1 cellular context compared by ENCODE assay signal in genomic region chr10:49539320-49539885, GRCh38.
A peak's percentile ranks its signal among the peaks of the same experiment; 100 is the strongest.
TF ChIP-seq lines count a peak whose summit lies in the region.

No MANE protein-coding gene starts in this region.

TF ChIP-seq in HepG2, 621 proteins besides CTCF, POLR2A, EP300 and RAD21 (continued from another document and continues in another):
- TF ChIP-seq REPIN1 (CRISPR knock-in tag; IDR thresholded peaks at IDR 0.05; ENCODE audit: borderline replicate concordance, low read depth): 0 out of 2 replicates have a peak, but pooled peaks have one; percentile 12
- TF ChIP-seq DZIP1 (CRISPR knock-in tag; IDR thresholded peaks at IDR 0.05): no peak
- 0 out of 2 replicates have a peak, but pooled peaks have one; percentile 55 for TF ChIP-seq MYPOP (CRISPR knock-in tag; IDR thresholded peaks at IDR 0.05)
- no peak for TF ChIP-seq PREB (CRISPR knock-in tag; IDR thresholded peaks at IDR 0.05)
- no peak for TF ChIP-seq ZFY (CRISPR knock-in tag; IDR thresholded peaks at IDR 0.05)
- TF ChIP-seq ZNF431 (CRISPR knock-in tag; IDR thresholded peaks at IDR 0.05; ENCODE audit: borderline replicate concordance, low read depth): 0 out of 2 replicates have a peak, but pooled peaks have one; percentile 35
- TF ChIP-seq, protein P1, sequence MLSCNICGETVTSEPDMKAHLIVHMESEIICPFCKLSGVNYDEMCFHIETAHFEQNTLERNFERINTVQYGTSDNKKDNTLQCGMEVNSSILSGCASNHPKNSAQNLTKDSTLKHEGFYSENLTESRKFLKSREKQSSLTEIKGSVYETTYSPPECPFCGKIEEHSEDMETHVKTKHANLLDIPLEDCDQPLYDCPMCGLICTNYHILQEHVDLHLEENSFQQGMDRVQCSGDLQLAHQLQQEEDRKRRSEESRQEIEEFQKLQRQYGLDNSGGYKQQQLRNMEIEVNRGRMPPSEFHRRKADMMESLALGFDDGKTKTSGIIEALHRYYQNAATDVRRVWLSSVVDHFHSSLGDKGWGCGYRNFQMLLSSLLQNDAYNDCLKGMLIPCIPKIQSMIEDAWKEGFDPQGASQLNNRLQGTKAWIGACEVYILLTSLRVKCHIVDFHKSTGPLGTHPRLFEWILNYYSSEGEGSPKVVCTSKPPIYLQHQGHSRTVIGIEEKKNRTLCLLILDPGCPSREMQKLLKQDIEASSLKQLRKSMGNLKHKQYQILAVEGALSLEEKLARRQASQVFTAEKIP (CRISPR knock-in tag; IDR thresholded peaks at IDR 0.05; ENCODE audit: borderline replicate concordance): no peak
- peak; percentile 10; the same call in 1 of the 2 replicates for TF ChIP-seq SIN3A (IDR thresholded peaks at IDR 0.05; ENCODE audit: borderline replicate concordance, low read depth, low read length)
- peak; percentile 9 for TF ChIP-seq ZNF781 (CRISPR knock-in tag; IDR thresholded peaks at IDR 0.05; ENCODE audit: borderline replicate concordance, not compliant biosample characterization)
- no peak for TF ChIP-seq MAZ (IDR thresholded peaks at IDR 0.05; ENCODE audit: borderline replicate concordance, low read depth, low read length)
- TF ChIP-seq MAZ (CRISPR knock-in tag; IDR thresholded peaks at IDR 0.05; ENCODE audit: low read depth): 0 out of 2 replicates have a peak, but pooled peaks have one; percentile 17
- TF ChIP-seq PPARG (CRISPR knock-in tag; conservative IDR thresholded peaks at IDR 0.05): no peak
- no peak for TF ChIP-seq NR1H2 (CRISPR knock-in tag; IDR thresholded peaks at IDR 0.05; ENCODE audit: borderline replicate concordance, low read depth)
- TF ChIP-seq AGO2 (optimal IDR thresholded peaks at IDR 0.05; ENCODE audit: low read depth, low read length): no peak
- 0 out of 2 replicates have a peak, but pooled peaks have one; percentile 4 for TF ChIP-seq ZSCAN31 (CRISPR knock-in tag; IDR thresholded peaks at IDR 0.05; ENCODE audit: low read depth)
- TF ChIP-seq HDAC1 (CRISPR knock-in tag; IDR thresholded peaks at IDR 0.05): no peak
- TF ChIP-seq, protein P2, sequence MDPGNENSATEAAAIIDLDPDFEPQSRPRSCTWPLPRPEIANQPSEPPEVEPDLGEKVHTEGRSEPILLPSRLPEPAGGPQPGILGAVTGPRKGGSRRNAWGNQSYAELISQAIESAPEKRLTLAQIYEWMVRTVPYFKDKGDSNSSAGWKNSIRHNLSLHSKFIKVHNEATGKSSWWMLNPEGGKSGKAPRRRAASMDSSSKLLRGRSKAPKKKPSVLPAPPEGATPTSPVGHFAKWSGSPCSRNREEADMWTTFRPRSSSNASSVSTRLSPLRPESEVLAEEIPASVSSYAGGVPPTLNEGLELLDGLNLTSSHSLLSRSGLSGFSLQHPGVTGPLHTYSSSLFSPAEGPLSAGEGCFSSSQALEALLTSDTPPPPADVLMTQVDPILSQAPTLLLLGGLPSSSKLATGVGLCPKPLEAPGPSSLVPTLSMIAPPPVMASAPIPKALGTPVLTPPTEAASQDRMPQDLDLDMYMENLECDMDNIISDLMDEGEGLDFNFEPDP (CRISPR knock-in tag; conservative IDR thresholded peaks at IDR 0.05): 0 out of 2 replicates have a peak, but pooled peaks have one; percentile 84
- no peak for TF ChIP-seq ZBTB21 (CRISPR knock-in tag; IDR thresholded peaks at IDR 0.05)
- 0 out of 2 replicates have a peak, but pooled peaks have one; percentile 51 for TF ChIP-seq ZNF724P (CRISPR knock-in tag; IDR thresholded peaks at IDR 0.05; ENCODE audit: borderline replicate concordance)
- no peak; the same call in 2 of the 3 replicates for TF ChIP-seq MXI1 (IDR thresholded peaks at IDR 0.05; ENCODE audit: borderline replicate concordance, low read depth, low read length)
- 0 out of 2 replicates have a peak, but pooled peaks have one; percentile 46 for TF ChIP-seq ZNF296 (CRISPR knock-in tag; conservative IDR thresholded peaks at IDR 0.05)
- TF ChIP-seq HNF4A (CRISPR knock-in tag; IDR thresholded peaks at IDR 0.05): no peak
- no peak for TF ChIP-seq SIX4 (CRISPR knock-in tag; IDR thresholded peaks at IDR 0.05)
- TF ChIP-seq ZNF740 (CRISPR knock-in tag; IDR thresholded peaks at IDR 0.05): no peak
- no peak for TF ChIP-seq BHLHE40 (IDR thresholded peaks at IDR 0.05; ENCODE audit: low read length)
- no peak for TF ChIP-seq TBX2 (CRISPR knock-in tag; IDR thresholded peaks at IDR 0.05; ENCODE audit: borderline replicate concordance)
- peak; percentile 19; the same call in 1 of the 2 replicates for TF ChIP-seq GATAD2A (CRISPR knock-in tag; IDR thresholded peaks at IDR 0.05)
- no peak for TF ChIP-seq DPF2 (CRISPR knock-in tag; IDR thresholded peaks at IDR 0.05; ENCODE audit: borderline replicate concordance, low read depth)
- no peak for TF ChIP-seq SNAI1 (CRISPR knock-in tag; IDR thresholded peaks at IDR 0.05; ENCODE audit: borderline replicate concordance)
- TF ChIP-seq IRX3 (CRISPR knock-in tag; IDR thresholded peaks at IDR 0.05; ENCODE audit: borderline replicate concordance, low read depth): 0 out of 2 replicates have a peak, but pooled peaks have one; percentile 63
- no peak for TF ChIP-seq ZNF280D (CRISPR knock-in tag; IDR thresholded peaks at IDR 0.05)
- no peak for TF ChIP-seq REL (CRISPR knock-in tag; conservative IDR thresholded peaks at IDR 0.05)
- 0 out of 2 replicates have a peak, but pooled peaks have one; percentile 2 for TF ChIP-seq ZGPAT (CRISPR knock-in tag; IDR thresholded peaks at IDR 0.05)
- no peak for TF ChIP-seq ZNF337 (CRISPR knock-in tag; IDR thresholded peaks at IDR 0.05; ENCODE audit: borderline replicate concordance, low read depth)
- peak; percentile 20; the same call in 1 of the 2 replicates for TF ChIP-seq BATF2 (CRISPR knock-in tag; IDR thresholded peaks at IDR 0.05)
- TF ChIP-seq ZNF543 (CRISPR knock-in tag; IDR thresholded peaks at IDR 0.05): no peak
- TF ChIP-seq ZBTB20 (CRISPR knock-in tag; IDR thresholded peaks at IDR 0.05; ENCODE audit: borderline replicate concordance, low read depth): 0 out of 2 replicates have a peak, but pooled peaks have one; percentile 1
- peak; percentile 19; the same call in 1 of the 2 replicates for TF ChIP-seq ELF4 (CRISPR knock-in tag; IDR thresholded peaks at IDR 0.05; ENCODE audit: borderline replicate concordance)
- TF ChIP-seq PHF21A (CRISPR knock-in tag; IDR thresholded peaks at IDR 0.05): peak; percentile 51; the same call in 1 of the 2 replicates
- TF ChIP-seq RNF2 (conservative IDR thresholded peaks at IDR 0.05; ENCODE audit: low read depth): no peak
- TF ChIP-seq, protein P3, sequence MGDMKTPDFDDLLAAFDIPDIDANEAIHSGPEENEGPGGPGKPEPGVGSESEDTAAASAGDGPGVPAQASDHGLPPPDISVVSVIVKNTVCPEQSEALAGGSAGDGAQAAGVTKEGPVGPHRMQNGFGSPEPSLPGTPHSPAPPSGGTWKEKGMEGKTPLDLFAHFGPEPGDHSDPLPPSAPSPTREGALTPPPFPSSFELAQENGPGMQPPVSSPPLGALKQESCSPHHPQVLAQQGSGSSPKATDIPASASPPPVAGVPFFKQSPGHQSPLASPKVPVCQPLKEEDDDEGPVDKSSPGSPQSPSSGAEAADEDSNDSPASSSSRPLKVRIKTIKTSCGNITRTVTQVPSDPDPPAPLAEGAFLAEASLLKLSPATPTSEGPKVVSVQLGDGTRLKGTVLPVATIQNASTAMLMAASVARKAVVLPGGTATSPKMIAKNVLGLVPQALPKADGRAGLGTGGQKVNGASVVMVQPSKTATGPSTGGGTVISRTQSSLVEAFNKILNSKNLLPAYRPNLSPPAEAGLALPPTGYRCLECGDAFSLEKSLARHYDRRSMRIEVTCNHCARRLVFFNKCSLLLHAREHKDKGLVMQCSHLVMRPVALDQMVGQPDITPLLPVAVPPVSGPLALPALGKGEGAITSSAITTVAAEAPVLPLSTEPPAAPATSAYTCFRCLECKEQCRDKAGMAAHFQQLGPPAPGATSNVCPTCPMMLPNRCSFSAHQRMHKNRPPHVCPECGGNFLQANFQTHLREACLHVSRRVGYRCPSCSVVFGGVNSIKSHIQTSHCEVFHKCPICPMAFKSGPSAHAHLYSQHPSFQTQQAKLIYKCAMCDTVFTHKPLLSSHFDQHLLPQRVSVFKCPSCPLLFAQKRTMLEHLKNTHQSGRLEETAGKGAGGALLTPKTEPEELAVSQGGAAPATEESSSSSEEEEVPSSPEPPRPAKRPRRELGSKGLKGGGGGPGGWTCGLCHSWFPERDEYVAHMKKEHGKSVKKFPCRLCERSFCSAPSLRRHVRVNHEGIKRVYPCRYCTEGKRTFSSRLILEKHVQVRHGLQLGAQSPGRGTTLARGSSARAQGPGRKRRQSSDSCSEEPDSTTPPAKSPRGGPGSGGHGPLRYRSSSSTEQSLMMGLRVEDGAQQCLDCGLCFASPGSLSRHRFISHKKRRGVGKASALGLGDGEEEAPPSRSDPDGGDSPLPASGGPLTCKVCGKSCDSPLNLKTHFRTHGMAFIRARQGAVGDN (CRISPR knock-in tag; IDR thresholded peaks at IDR 0.05): peak; percentile 76
